Comparison of ENCODE assay signal across 9 cellular contexts in the genomic region with DNA sequence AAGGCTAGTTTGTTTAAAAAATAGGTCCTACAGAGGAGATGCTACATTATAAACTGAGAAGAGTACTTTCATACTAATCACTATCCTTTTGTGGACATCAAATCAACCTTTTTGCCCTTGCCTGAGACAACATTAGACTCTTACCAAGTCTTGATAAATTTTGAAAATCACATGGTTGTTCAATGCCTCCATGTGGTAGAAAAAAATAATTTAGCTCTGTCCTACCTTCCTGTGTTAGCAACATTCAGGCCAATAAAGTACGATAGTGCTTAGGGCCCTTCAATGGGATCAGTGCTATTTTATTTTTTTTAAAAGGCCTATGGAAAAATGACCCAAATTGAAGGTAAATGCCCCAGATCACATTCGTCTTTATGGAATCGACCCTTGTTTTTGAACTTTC. TPM values are rescaled to one million over a fixed set of nuclear protein-coding genes. Genes with fewer than 3 reads are reported as not detected.
A peak's percentile ranks its signal among the peaks of the same experiment; 100 is the strongest.
DNase-seq lines count a peak whose midpoint lies in the region; ATAC-seq and TF ChIP-seq lines count a peak whose summit lies in the region.
"Had no signal": no experiment of that assay in that cellular context is flagged by ENCODE, and none has a peak within 500 bp of the region (broad histone marks: within the 10 kb centered on the region; RNA-seq: fewer than 3 reads in every experiment).

No MANE protein-coding gene starts in this region.

- H3K9me3 Mint-ChIP-seq in naive B cell (no peaks in the 10 kb centered on the region), Calu3 (ENCODE audit: low read depth, unreplicated experiment) (no peaks in the 10 kb centered on the region)

- H3K27me3 Mint-ChIP-seq in naive B cell (no peaks in the 10 kb centered on the region), Calu3 (ENCODE audit: unreplicated experiment) (no peaks in the 10 kb centered on the region)

- no peak overlapping the region for H3K4me3 ChIP-seq in MM.1S (ENCODE audit: low read length)
- no peak overlapping the region for H3K4me3 ChIP-seq in dorsolateral prefrontal cortex
- H3K4me3 ChIP-seq in MG63 = no peak overlapping the region

- no peak overlapping the region for H3K4me2 ChIP-seq in MM.1S (ENCODE audit: low read depth, low read length)

- H3K36me3 ChIP-seq in MM.1S (replicated peaks; ENCODE audit: insufficient read depth, low read length) (no peaks in the 10 kb centered on the region), MG63 (no peaks in the 10 kb centered on the region)

- DNase-seq in GM10248 (ENCODE audit: extremely low spot score) (no peak), MM.1S (peak; percentile 40), dorsolateral prefrontal cortex (no peak), naive B cell (no peak), hepatic stellate cell (ENCODE audit: low spot score) (no peak), islet precursor cell (no peak), MG63 (no peak), Calu3 (no peak)
- DNase-seq: NCI-H524 treated with DMSO at 0.1 percent for 48 hours had no signal

- H4K20me1 ChIP-seq in MM.1S (ENCODE audit: insufficient read depth, low read length) = no peaks in the 10 kb centered on the region

- H3K9me2 ChIP-seq in MM.1S (replicated peaks; ENCODE audit: insufficient read depth, low read length) = no peaks in the 10 kb centered on the region

- H3K4me3 Mint-ChIP-seq in naive B cell = no peak overlapping the region
- H3K4me3 Mint-ChIP-seq in Calu3 (ENCODE audit: low read depth, unreplicated experiment) = no peak overlapping the region

- H3K79me2 ChIP-seq in MM.1S (ENCODE audit: low read length) = no peaks in the 10 kb centered on the region

- CTCF ChIA-PET in GM10248 (lab: Yijun Ruan, JAX) = no interaction called here
- CTCF ChIA-PET in Calu3 (lab: Charles Lee) = no interaction called here

- H3K27me3 ChIP-seq in MM.1S (replicated peaks; ENCODE audit: insufficient read depth, low read length) (no peaks in the 10 kb centered on the region), dorsolateral prefrontal cortex (no peaks in the 10 kb centered on the region), MG63 (no peaks in the 10 kb centered on the region)

- TF ChIP-seq CTCF in GM10248 (IDR thresholded peaks at IDR 0.05; ENCODE audit: control extremely low read depth, extremely low read depth, low read depth, missing control alignments) = peak; percentile 41
- TF ChIP-seq CTCF in MM.1S (IDR thresholded peaks at IDR 0.05; ENCODE audit: low read length) = peak; percentile 29
- peak in 46 of 56 donors; percentile 9 to 66 (median 36) for TF ChIP-seq CTCF in dorsolateral prefrontal cortex (IDR thresholded peaks at IDR 0.05 in 54 of 56, conservative IDR thresholded peaks at IDR 0.05 in 2 of 56; ENCODE audit: low read depth in 1 of 56, partially characterized antibody in 56 of 56)
- no peak for TF ChIP-seq CTCF in Calu3 (IDR thresholded peaks at IDR 0.05; ENCODE audit: unreplicated experiment)

- no peaks in the 10 kb centered on the region for H3K36me3 Mint-ChIP-seq in naive B cell
- peaks cover 11% of the 10 kb centered on the region for H3K36me3 Mint-ChIP-seq in Calu3 (ENCODE audit: insufficient read depth, unreplicated experiment)

- H3F3A ChIP-seq in MM.1S (ENCODE audit: insufficient read depth, low read length) = peaks cover 11% of the 10 kb centered on the region; the same call in 1 of the 2 replicates

- ATAC-seq in naive B cell (ENCODE audit: low read depth in 2 of 2) = peak; percentile 58 to 67

- no peak overlapping the region for H3K9ac ChIP-seq in MM.1S (ENCODE audit: low read length)

- H3K4me1 Mint-ChIP-seq in naive B cell (peaks cover 4 to 6% (median 5%) of the 10 kb centered on the region in 3 donors), Calu3 (ENCODE audit: low read depth, unreplicated experiment) (peaks cover 8% of the 10 kb centered on the region)

- no peak overlapping the region for H3K27ac Mint-ChIP-seq in naive B cell
- no peak overlapping the region for H3K27ac Mint-ChIP-seq in Calu3 (ENCODE audit: unreplicated experiment)

- intact Hi-C loops in dorsolateral prefrontal cortex (cut with DNase I) = loop anchor here in 1 of 2 donors (10.0 kb wide), 1 partner anchor 556 kb away; no protein-coding TSS in a partner anchor
- intact Hi-C loops in Calu3 (cut with micrococcal nuclease; ENCODE audit: unreplicated experiment) = loop anchor here (10.0 kb wide), 1 partner anchor 616 kb away; no protein-coding TSS in a partner anchor

- H3K4me1 ChIP-seq in MM.1S (ENCODE audit: low read length) = peaks cover 13% of the 10 kb centered on the region

- no peak overlapping the region for H2AFZ ChIP-seq in MM.1S (ENCODE audit: low read length)

- POLR2A ChIA-PET in GM10248 (lab: Yijun Ruan, JAX) = no interaction called here

- no TSS peak for BruUV-seq in Calu3 (replicated peaks; lab: Mats Ljungman, UMichigan)

- H3K9me3 ChIP-seq in MM.1S (replicated peaks; ENCODE audit: insufficient read depth, low read length) (no peaks in the 10 kb centered on the region), MG63 (no peaks in the 10 kb centered on the region)

- no peak overlapping the region for H3K27ac ChIP-seq in MM.1S (ENCODE audit: low read length)
- H3K27ac ChIP-seq in dorsolateral prefrontal cortex = no peak overlapping the region

RNA-seq across cellular contexts. Expression of a gene that starts 5.0 kb away (rescaled TPM):
- total RNA-seq in dorsolateral prefrontal cortex (100 to 1,000 TPM in 5 of 120 experiments, 10 to 100 TPM in 115; 49.8 to 113 (median 77.4) TPM), Calu3 (2022) (68.9 and 74.3 TPM in 2 replicates)
- polyA plus RNA-seq in naive B cell (ENCODE audit: low read depth in 6 of 6) = 10 to 100 TPM in 5 of 6 donors, 1 to 10 TPM in 1; 8.7 to 33.7 (median 18.1) TPM
- 81.6 and 95.0 TPM in 2 replicates for total RNA-seq in MG63 (2014; rRNA removed; shearing (Covaris generic); ENCODE audit: low replicate concordance)
